7 cellular contexts compared by ENCODE assay signal in the genomic region with DNA sequence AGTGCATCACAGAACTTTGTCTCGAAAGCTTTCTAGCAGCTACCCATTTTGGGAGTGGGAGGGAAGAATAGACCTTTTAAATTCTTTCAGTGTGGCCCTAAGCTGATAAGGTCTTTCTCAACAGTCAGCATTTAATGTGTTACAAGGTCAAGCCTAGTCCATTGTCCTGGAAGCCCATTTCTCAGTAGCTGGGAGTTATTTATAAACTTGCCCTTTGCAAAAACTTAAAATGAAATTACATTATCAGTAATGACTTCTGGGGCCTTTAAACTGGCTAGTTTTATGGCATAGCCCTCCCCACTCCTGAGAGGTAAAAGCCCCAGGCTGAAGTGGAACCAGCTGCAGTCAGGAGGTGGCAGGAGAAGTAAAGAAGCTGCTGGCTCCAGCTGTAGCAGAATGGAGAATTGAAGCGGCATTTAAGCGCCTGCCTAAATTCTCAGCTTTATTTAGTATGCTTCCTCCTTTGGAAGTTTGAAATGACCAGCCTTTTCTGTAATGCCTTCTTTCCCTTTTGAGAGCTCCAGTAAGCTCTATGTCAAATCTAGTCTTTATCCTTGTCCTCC. TPM values are rescaled to one million over a fixed set of nuclear protein-coding genes. Genes with fewer than 3 reads are reported as not detected.
DNase-seq lines count a peak whose midpoint lies in the region; TF ChIP-seq lines count a peak whose summit lies in the region.
"Had no signal": no experiment of that assay in that cellular context is flagged by ENCODE, and none has a peak within 500 bp of the region (broad histone marks: within the 10 kb centered on the region; RNA-seq: fewer than 3 reads in every experiment).

No MANE protein-coding gene starts in this region.

- CTCF ChIA-PET in GM10248 (lab: Yijun Ruan, JAX) (interaction anchor here (0.8 to 7.6 kb wide), 22 partner anchors 8 to 86 kb away, joined by 3 to 64 read pairs (median 6); partner anchors contain the start of gene COPZ1), A673 (lab: Charles Lee) (interaction anchor here (0.6 to 1.2 kb wide), 3 partner anchors 31 to 373 kb away, joined by 3 to 6 read pairs (median 3); no protein-coding TSS in a partner anchor)

- POLR2A ChIA-PET in GM10248 (lab: Yijun Ruan, JAX) (no interaction called here), A673 (lab: Charles Lee; ENCODE audit: low non-redundant PET) (interaction anchor here (0.5 kb wide), 1 partner anchor 109 kb away, joined by 3 read pairs; no protein-coding TSS in a partner anchor)

- H3K4me1 ChIP-seq in suprapubic skin (peaks cover 26% of the 10 kb centered on the region), A673 (ENCODE audit: insufficient read depth, low read length, poor library complexity, severe bottlenecking) (peaks cover 11% of the 10 kb centered on the region)

- H3K36me3 ChIP-seq in suprapubic skin (peaks cover 20% of the 10 kb centered on the region), A673 (ENCODE audit: insufficient read depth, low read length, poor library complexity, severe bottlenecking) (peaks cover 16% of the 10 kb centered on the region)

- H3K4me3 ChIP-seq in fibroblast of villous mesenchyme (ENCODE audit: low read depth, low read length), result no peak overlapping the region
- no peak overlapping the region for H3K4me3 ChIP-seq in suprapubic skin
- no peak overlapping the region for H3K4me3 ChIP-seq in A673 (ENCODE audit: low read depth, low read length, poor library complexity, severe bottlenecking)

- H3K27ac ChIP-seq in suprapubic skin (peak overlapping the region; percentile 1), A673 (ENCODE audit: low read depth, low read length, poor library complexity, severe bottlenecking) (no peak overlapping the region)

- TF ChIP-seq CTCF in fibroblast of villous mesenchyme (IDR thresholded peaks at IDR 0.05; ENCODE audit: insufficient read depth, low read depth, low read length), result no peak
- no peak for TF ChIP-seq CTCF in suprapubic skin (IDR thresholded peaks at IDR 0.05)
- no peak for TF ChIP-seq CTCF in GM10248 (IDR thresholded peaks at IDR 0.05; ENCODE audit: control extremely low read depth, extremely low read depth, low read depth, missing control alignments)
- TF ChIP-seq CTCF in A673 (conservative IDR thresholded peaks at IDR 0.05; ENCODE audit: low read depth, low read length), result no peak

- TF ChIP-seq POLR2A in suprapubic skin (IDR thresholded peaks at IDR 0.05), result no peak

- no peaks in the 10 kb centered on the region for H3K9me3 ChIP-seq in suprapubic skin
- H3K9me3 ChIP-seq in A673 (ENCODE audit: low read depth, low read length, poor library complexity, severe bottlenecking), result no peaks in the 10 kb centered on the region

- no TSS peak for BruUV-seq in A673 (replicated peaks; lab: Mats Ljungman, UMichigan)

- no peak for TF ChIP-seq EP300 in suprapubic skin (IDR thresholded peaks at IDR 0.05)

- peak; percentile 30 for DNase-seq in NOMO-1 treated with DMSO at 0.1 percent for 48 hours (lab: John Stamatoyannopoulos, UW; ENCODE audit: unreplicated experiment)
- DNase-seq in fibroblast of villous mesenchyme (ENCODE audit: low read depth), result peak; percentile 29
- DNase-seq in suprapubic skin (ENCODE audit: low spot score in 2 of 2), result no peak
- DNase-seq in GM10248 (ENCODE audit: extremely low spot score), result no peak
- DNase-seq in stimulated activated CD4-positive, alpha-beta T cell treated with anti-CD3 and anti-CD28 coated beads, Interleukin-4, amount 100 ng/mL, for 24 hours, result no peak
- no peak for DNase-seq in A673 (ENCODE audit: low spot score)
- DNase-seq: activated naive CD4-positive, alpha-beta T cell treated with anti-CD3 and anti-CD28 coated beads for 36 hours had no signal

- 58% methylated on average over 3 of the region's 3 CpGs for WGBS in suprapubic skin

- intact Hi-C loops in A673 (cut with micrococcal nuclease; ENCODE audit: unreplicated experiment), result loop anchor here (2.0 kb wide), 1 partner anchor 31 kb away; no protein-coding TSS in a partner anchor

- H3K27me3 ChIP-seq in suprapubic skin (no peaks in the 10 kb centered on the region), A673 (replicated peaks; ENCODE audit: insufficient read depth, low read depth, low read length, poor library complexity) (no peaks in the 10 kb centered on the region)

RNA-seq across cellular contexts. Expression of gene COPZ1, which starts 12.4 kb away (rescaled TPM):
- total RNA-seq in fibroblast of villous mesenchyme (95.0 and 139 TPM in 2 replicates), suprapubic skin (10 to 100 TPM; 70.9 to 89.0 (median 77.6) TPM), A673 (2021) (169 and 187 TPM in 2 replicates)

RNA-seq across cellular contexts. Expression of gene GPR84, which starts 26.9 kb away (rescaled TPM):
- total RNA-seq in fibroblast of villous mesenchyme (not detected in 2 replicates), suprapubic skin (1 to 10 TPM in 1 of 4 donors, under 1 TPM in 3; 0.38 to 1.7 (median 0.73) TPM), A673 (2021) (not detected in 2 replicates)

RNA-seq across cellular contexts. Expression of gene NFE2, which starts 36.5 kb away (rescaled TPM):
- total RNA-seq in fibroblast of villous mesenchyme (under 0.01 and 0.43 TPM in 2 replicates), suprapubic skin (1 to 10 TPM; 1.4 to 8.6 (median 6.3) TPM), A673 (2021) (not detected in 2 replicates)
- total RNA-seq: activated naive CD4-positive, alpha-beta T cell treated with anti-CD3 and anti-CD28 coated beads for 36 hours had no signal

RNA-seq across cellular contexts. Expression of gene ZNF385A, which starts 47.2 kb away (rescaled TPM):
- 1.3 and 2.2 TPM in 2 replicates for total RNA-seq in fibroblast of villous mesenchyme
- 100 to 1,000 TPM in 3 of 4 donors, 10 to 100 TPM in 1; 99.5 to 134 (median 113) TPM for total RNA-seq in suprapubic skin
- total RNA-seq in A673 (2021), result 17.5 and 26.8 TPM in 2 replicates

RNA-seq across cellular contexts. Expression of gene HNRNPA1, which starts 56.8 kb away (rescaled TPM):
- total RNA-seq in fibroblast of villous mesenchyme, result 242 and 251 TPM in 2 replicates
- 100 to 1,000 TPM; 331 to 613 (median 394) TPM for total RNA-seq in suprapubic skin
- 1,763 and 1,764 TPM in 2 replicates for total RNA-seq in A673 (2021)

Comparison
In these comparisons a context has a peak if more than half of its experiments do, and no peak if none do; other contexts are left out.
1. DNase-seq: peak in NOMO-1 treated with DMSO at 0.1 percent for 48 hours (single experiment) and fibroblast of villous mesenchyme (single experiment); none in suprapubic skin (0 of 2), GM10248 (single experiment), stimulated activated CD4-positive, alpha-beta T cell treated with anti-CD3 and anti-CD28 coated beads, Interleukin-4, amount 100 ng/mL, for 24 hours (single experiment) and A673 (single experiment).